25 cellular contexts compared by ENCODE assay signal in the genomic region with DNA sequence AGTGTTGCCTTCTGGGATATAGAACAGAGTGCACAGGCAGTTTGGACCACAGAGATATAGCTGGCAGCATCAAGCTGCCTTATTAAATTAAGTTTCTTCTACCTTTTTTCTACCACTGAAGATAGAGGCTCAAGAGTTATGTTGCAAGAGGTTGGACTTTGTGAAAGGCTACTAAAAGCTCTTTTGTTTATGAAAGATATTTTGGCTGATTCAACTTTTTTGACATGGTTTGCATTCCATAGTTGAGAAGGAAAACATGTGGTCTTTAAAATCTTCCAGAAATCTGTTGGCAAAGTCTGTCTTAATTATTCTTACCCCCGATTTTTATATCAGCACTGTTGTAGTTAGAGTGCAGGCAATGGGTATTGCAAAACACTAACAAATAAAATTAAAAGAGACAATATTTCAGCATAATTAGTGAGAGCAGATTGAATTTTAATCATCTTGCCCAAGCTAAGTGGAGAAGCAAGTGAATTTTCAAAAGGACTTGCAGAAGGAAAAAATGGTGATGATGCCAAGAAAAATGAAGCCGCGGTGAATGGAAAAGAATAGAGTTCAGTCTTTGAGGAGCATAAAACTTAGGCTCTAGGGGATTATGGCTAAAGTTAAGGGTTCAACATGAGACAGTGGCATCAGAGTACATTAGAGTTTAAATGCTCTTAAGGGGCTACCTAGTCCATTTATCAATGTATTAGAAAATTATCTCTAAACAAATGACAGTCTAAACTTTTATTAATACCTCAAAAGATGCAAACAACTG.
DNase-seq lines count a peak whose midpoint lies in the region; ATAC-seq and TF ChIP-seq lines count a peak whose summit lies in the region.
"Had no signal": no experiment of that assay in that cellular context is flagged by ENCODE, and none has a peak within 500 bp of the region (broad histone marks: within the 10 kb centered on the region; RNA-seq: fewer than 3 reads in every experiment).

No MANE protein-coding gene starts in this region.

- H3K4me3 Mint-ChIP-seq in natural killer cell treated with Interleukin-12 subunit alpha and Interleukin-12 subunit beta and Interleukin-15 and Interleukin-18, amount 100 ng/mL, for 72 hours: no peak overlapping the region
- H3K4me3 Mint-ChIP-seq: CD4-positive, alpha-beta memory T cell; GM23338; H9; HFFc6 had no signal

- H3K27me3 Mint-ChIP-seq in natural killer cell treated with Interleukin-12 subunit alpha and Interleukin-12 subunit beta and Interleukin-15 and Interleukin-18, amount 100 ng/mL, for 72 hours: no peaks in the 10 kb centered on the region
- H3K27me3 Mint-ChIP-seq: CD4-positive, alpha-beta memory T cell had no signal

- H3K9me3 ChIP-seq in PC-9 (ENCODE audit: insufficient read depth, low read depth) (no peaks in the 10 kb centered on the region), lung (ENCODE audit: control insufficient read depth in 2 of 2, insufficient read depth in 1 of 2, low read length in 1 of 2) (peaks cover 0 to 5% of the 10 kb centered on the region in 2 donors)
- H3K9me3 ChIP-seq: SJCRH30 had no signal

- no peak overlapping the region for H3K4me2 ChIP-seq in PC-9
- H3K4me2 ChIP-seq: BLaER1 treated with 17β-estradiol and CSF1 and Interleukin-3, amounts not matched to agents 10 nM and 100 nM; GM23338 had no signal

- H3K36me3 ChIP-seq in PC-9 (ENCODE audit: low read depth) (no peaks in the 10 kb centered on the region), lung (ENCODE audit: control insufficient read depth in 2 of 2, insufficient read depth in 2 of 2, low read length in 2 of 2) (no peaks in the 10 kb centered on the region)
- H3K36me3 ChIP-seq: BLaER1 treated with 17β-estradiol and CSF1 and Interleukin-3, amounts not matched to agents 10 nM and 100 nM; Peyer's patch; SJCRH30 had no signal

- H3K27ac Mint-ChIP-seq in natural killer cell treated with Interleukin-12 subunit alpha and Interleukin-12 subunit beta and Interleukin-15 and Interleukin-18, amount 100 ng/mL, for 72 hours: no peak overlapping the region
- H3K27ac Mint-ChIP-seq: CD4-positive, alpha-beta memory T cell; GM23338; H9; HFFc6 had no signal

- no peaks in the 10 kb centered on the region for H3K9me2 ChIP-seq in PC-9 (ENCODE audit: insufficient read depth)

- no peaks in the 10 kb centered on the region for H3K27me3 ChIP-seq in PC-9 (ENCODE audit: insufficient read depth, low read depth)
- no peaks in the 10 kb centered on the region for H3K27me3 ChIP-seq in lung (ENCODE audit: control insufficient read depth, insufficient read depth)
- H3K27me3 ChIP-seq: BLaER1 treated with 17β-estradiol and CSF1 and Interleukin-3, amounts not matched to agents 10 nM and 100 nM; Peyer's patch; SJCRH30 had no signal

- BruUV-seq in PC-9 (replicated peaks; lab: Mats Ljungman, UMichigan): no TSS peak

- H3K4me1 Mint-ChIP-seq in natural killer cell treated with Interleukin-12 subunit alpha and Interleukin-12 subunit beta and Interleukin-15 and Interleukin-18, amount 100 ng/mL, for 72 hours (ENCODE audit: low read depth in 2 of 2): no peaks in the 10 kb centered on the region
- H3K4me1 Mint-ChIP-seq: CD4-positive, alpha-beta memory T cell; GM23338; H9 had no signal

- H3K4me3 ChIP-seq in PC-9 (no peak overlapping the region), lung (no peak overlapping the region)
- H3K4me3 ChIP-seq: BLaER1 treated with 17β-estradiol and CSF1 and Interleukin-3, amounts not matched to agents 10 nM and 100 nM; GM23338; Peyer's patch; SJCRH30 had no signal

- H3K27ac ChIP-seq in PC-9 (no peak overlapping the region), lung (ENCODE audit: low read depth in 1 of 2, low read length in 1 of 2) (no peak overlapping the region)
- H3K27ac ChIP-seq: BLaER1 treated with 17β-estradiol and CSF1 and Interleukin-3, amounts not matched to agents 10 nM and 100 nM; Peyer's patch; SJCRH30 had no signal

- H3K9me3 Mint-ChIP-seq in natural killer cell treated with Interleukin-12 subunit alpha and Interleukin-12 subunit beta and Interleukin-15 and Interleukin-18, amount 100 ng/mL, for 72 hours: peaks cover 34% of the 10 kb centered on the region

- no peak for TF ChIP-seq CTCF in PC-9 (conservative IDR thresholded peaks at IDR 0.05)
- TF ChIP-seq CTCF in lung (IDR thresholded peaks at IDR 0.05; ENCODE audit: control extremely low read depth, extremely low read depth): no peak

- H3K4me1 ChIP-seq in PC-9 (replicated peaks; ENCODE audit: insufficient read depth) (no peaks in the 10 kb centered on the region), lung (ENCODE audit: control insufficient read depth in 2 of 2, insufficient read depth in 2 of 2, low read length in 2 of 2) (no peaks in the 10 kb centered on the region)
- H3K4me1 ChIP-seq: BLaER1 treated with 17β-estradiol and CSF1 and Interleukin-3, amounts not matched to agents 10 nM and 100 nM; Peyer's patch; SJCRH30 had no signal

- CTCF ChIA-PET in PC-9 (lab: Charles Lee): no interaction called here

- WGBS in lung, 2 donors: 83 to 84% methylated on average over 3 of the region's 3 CpGs

- H3F3A ChIP-seq in PC-9 (ENCODE audit: insufficient read depth, low read depth): no peaks in the 10 kb centered on the region

- H3K36me3 Mint-ChIP-seq in natural killer cell treated with Interleukin-12 subunit alpha and Interleukin-12 subunit beta and Interleukin-15 and Interleukin-18, amount 100 ng/mL, for 72 hours: peaks cover 28% of the 10 kb centered on the region
- H3K36me3 Mint-ChIP-seq: CD4-positive, alpha-beta memory T cell had no signal

- intact Hi-C loops in PC-9 (cut with micrococcal nuclease; ENCODE audit: unreplicated experiment): no loop called here

- DNase-seq in AG08395 (ENCODE audit: low spot score) (peak; percentile 37), PC-9 (no peak), fibroblast of the conjunctiva (ENCODE audit: low read depth) (peak; percentile 12), lung (ENCODE audit: low spot score) (no peak), NCI-H446 treated with DMSO at 0.1 percent for 48 hours (lab: John Stamatoyannopoulos, UW) (no peak), cerebellar nuclear complex (lab: John Stamatoyannopoulos, UW) (no peak)
- DNase-seq in natural killer cell treated with Interleukin-12 subunit alpha and Interleukin-12 subunit beta and Interleukin-15 and Interleukin-18, amount 100 ng/mL, for 72 hours (ENCODE audit: low spot score): no peak
- DNase-seq: AML-193; CD4-positive, alpha-beta memory T cell; COR-L47; DMS53; H9; HFFc6; IMR-90; KG1; MM.1S; NCI-H2029; NCI-H446; NCI-H526 treated with DMSO at 0.1 percent for 48 hours; Peyer's patch; SJCRH30 had no signal

- ATAC-seq in lung (ENCODE audit: insufficient read depth, low FRiP score) (peak; percentile 58), GM21447 (IDR thresholded peaks at IDR 0.05; ENCODE audit: unreplicated experiment) (no peak)
- ATAC-seq in natural killer cell treated with Interleukin-12 subunit alpha and Interleukin-12 subunit beta and Interleukin-15 and Interleukin-18, amount 100 ng/mL, for 72 hours: no peak
- ATAC-seq: GM23338, SK-N-SH treated with all-trans-retinoic acid at 6 μM for 48 hours had no signal

- POLR2A ChIA-PET in PC-9 (lab: Charles Lee; ENCODE audit: unreplicated experiment): no interaction called here

- 0 out of 2 replicates have a peak overlapping the region, but pooled peaks have one; percentile 30 for H2AFZ ChIP-seq in PC-9
- H2AFZ ChIP-seq: GM23338 had no signal

- no peaks in the 10 kb centered on the region for H3K79me2 ChIP-seq in PC-9 (ENCODE audit: low read depth)

- no peaks in the 10 kb centered on the region for H4K20me1 ChIP-seq in PC-9 (ENCODE audit: insufficient read depth)
- H4K20me1 ChIP-seq: BLaER1 treated with 17β-estradiol and CSF1 and Interleukin-3, amounts not matched to agents 10 nM and 100 nM had no signal

Comparison
In these comparisons a context has a peak if more than half of its experiments do, and no peak if none do; other contexts are left out.
1. DNase-seq: peak in AG08395 (single experiment) and fibroblast of the conjunctiva (single experiment); none in PC-9 (0 of 2), lung (single experiment), NCI-H446 treated with DMSO at 0.1 percent for 48 hours (single experiment), natural killer cell treated with Interleukin-12 subunit alpha and Interleukin-12 subunit beta and Interleukin-15 and Interleukin-18, amount 100 ng/mL, for 72 hours (single experiment) and cerebellar nuclear complex (0 of 2).